3 cellular contexts compared by ENCODE assay signal in genomic region chr2:145155196-145155595, GRCh38.
"Had no signal": no experiment of that assay in that cellular context is flagged by ENCODE, and none has a peak within 500 bp of the region (broad histone marks: within the 10 kb centered on the region; RNA-seq: fewer than 3 reads in every experiment).

No MANE protein-coding gene starts in this region.

- DNase-seq: GDM1, GF-D8 had no signal

- H3K4me3 ChIP-seq: GM12878 had no signal
